In genomic region chr12:105738036-105738435, GRCh38 we compare ENCODE assay signal across 1 cellular context.
TF ChIP-seq lines count a peak whose summit lies in the region.

No MANE protein-coding gene starts in this region.

TF ChIP-seq in HepG2, 621 proteins besides CTCF, POLR2A, EP300 and RAD21 (continued from another document):
- TF ChIP-seq E2F1 (CRISPR knock-in tag; IDR thresholded peaks at IDR 0.05) (no peak), CAMTA2 (CRISPR knock-in tag; IDR thresholded peaks at IDR 0.05; ENCODE audit: borderline replicate concordance) (no peak), NR2F2 (IDR thresholded peaks at IDR 0.05; ENCODE audit: borderline replicate concordance, low read depth) (no peak), GATA4 (IDR thresholded peaks at IDR 0.05; ENCODE audit: borderline replicate concordance, low read depth) (no peak), KMT2A (CRISPR knock-in tag; IDR thresholded peaks at IDR 0.05) (no peak), ZNF441 (CRISPR knock-in tag; IDR thresholded peaks at IDR 0.05; ENCODE audit: borderline replicate concordance) (no peak), ZNF251 (CRISPR knock-in tag; IDR thresholded peaks at IDR 0.05) (no peak), KLF12 (CRISPR knock-in tag; IDR thresholded peaks at IDR 0.05; ENCODE audit: borderline replicate concordance) (no peak), ZNF205 (CRISPR knock-in tag; IDR thresholded peaks at IDR 0.05) (no peak), CEBPG (CRISPR knock-in tag; IDR thresholded peaks at IDR 0.05) (no peak), ZNF496 (CRISPR knock-in tag; IDR thresholded peaks at IDR 0.05; ENCODE audit: insufficient replicate concordance) (no peak)
- TF ChIP-seq, protein P1, sequence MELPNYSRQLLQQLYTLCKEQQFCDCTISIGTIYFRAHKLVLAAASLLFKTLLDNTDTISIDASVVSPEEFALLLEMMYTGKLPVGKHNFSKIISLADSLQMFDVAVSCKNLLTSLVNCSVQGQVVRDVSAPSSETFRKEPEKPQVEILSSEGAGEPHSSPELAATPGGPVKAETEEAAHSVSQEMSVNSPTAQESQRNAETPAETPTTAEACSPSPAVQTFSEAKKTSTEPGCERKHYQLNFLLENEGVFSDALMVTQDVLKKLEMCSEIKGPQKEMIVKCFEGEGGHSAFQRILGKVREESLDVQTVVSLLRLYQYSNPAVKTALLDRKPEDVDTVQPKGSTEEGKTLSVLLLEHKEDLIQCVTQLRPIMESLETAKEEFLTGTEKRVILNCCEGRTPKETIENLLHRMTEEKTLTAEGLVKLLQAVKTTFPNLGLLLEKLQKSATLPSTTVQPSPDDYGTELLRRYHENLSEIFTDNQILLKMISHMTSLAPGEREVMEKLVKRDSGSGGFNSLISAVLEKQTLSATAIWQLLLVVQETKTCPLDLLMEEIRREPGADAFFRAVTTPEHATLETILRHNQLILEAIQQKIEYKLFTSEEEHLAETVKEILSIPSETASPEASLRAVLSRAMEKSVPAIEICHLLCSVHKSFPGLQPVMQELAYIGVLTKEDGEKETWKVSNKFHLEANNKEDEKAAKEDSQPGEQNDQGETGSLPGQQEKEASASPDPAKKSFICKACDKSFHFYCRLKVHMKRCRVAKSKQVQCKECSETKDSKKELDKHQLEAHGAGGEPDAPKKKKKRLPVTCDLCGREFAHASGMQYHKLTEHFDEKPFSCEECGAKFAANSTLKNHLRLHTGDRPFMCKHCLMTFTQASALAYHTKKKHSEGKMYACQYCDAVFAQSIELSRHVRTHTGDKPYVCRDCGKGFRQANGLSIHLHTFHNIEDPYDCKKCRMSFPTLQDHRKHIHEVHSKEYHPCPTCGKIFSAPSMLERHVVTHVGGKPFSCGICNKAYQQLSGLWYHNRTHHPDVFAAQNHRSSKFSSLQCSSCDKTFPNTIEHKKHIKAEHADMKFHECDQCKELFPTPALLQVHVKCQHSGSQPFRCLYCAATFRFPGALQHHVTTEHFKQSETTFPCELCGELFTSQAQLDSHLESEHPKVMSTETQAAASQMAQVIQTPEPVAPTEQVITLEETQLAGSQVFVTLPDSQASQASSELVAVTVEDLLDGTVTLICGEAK (IDR thresholded peaks at IDR 0.05), result no peak
- TF ChIP-seq, protein P1 (CRISPR knock-in tag; IDR thresholded peaks at IDR 0.05), result no peak
- TF ChIP-seq, protein P2, sequence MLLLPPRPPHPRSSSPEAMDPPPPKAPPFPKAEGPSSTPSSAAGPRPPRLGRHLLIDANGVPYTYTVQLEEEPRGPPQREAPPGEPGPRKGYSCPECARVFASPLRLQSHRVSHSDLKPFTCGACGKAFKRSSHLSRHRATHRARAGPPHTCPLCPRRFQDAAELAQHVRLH (CRISPR knock-in tag; IDR thresholded peaks at IDR 0.05; ENCODE audit: borderline replicate concordance, low read depth), result no peak
